8 cellular contexts compared by ENCODE assay signal in the genomic region with DNA sequence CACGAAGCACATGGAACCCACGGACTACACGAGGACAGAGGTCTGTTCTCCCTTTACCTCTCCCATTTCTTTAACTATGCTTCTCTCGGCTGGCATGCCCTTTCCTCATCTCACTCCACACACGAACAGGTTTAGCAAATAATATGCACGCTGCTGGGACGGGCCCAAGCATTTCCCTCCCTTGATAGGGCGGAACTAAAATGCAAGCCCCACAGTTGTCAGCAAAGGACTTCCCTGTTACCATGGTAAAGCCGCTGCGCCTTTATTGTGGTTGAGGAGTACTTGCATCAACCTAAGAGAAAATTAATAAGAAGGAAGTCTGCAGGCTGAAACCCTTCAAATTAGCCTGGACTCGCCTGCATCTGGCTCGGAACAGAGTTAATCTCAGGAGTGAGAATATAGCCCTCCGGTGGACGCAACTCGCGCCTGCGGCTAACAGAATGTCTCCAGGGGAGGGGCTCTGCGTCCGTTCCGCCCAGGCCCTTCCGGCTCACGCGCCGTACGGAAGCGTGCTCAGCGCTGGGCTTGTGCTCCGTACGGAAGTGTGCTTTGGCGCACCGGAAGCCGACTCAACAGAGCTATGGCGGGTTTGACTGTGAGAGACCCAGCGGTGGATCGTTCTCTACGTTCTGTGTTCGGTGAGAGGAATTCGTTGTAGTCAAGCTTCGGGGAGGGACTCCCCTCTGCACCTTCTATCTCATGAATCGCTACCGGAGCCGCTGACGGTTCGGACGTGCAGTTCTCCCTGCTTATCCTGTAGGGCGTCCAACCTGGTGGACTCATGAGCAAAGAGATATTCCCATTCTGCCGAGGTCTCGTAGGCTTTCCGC. TPM values are rescaled to one million over a fixed set of nuclear protein-coding genes. Genes with fewer than 3 reads are reported as not detected.
DNase-seq lines count a peak whose midpoint lies in the region; ATAC-seq, FAIRE-seq and TF ChIP-seq lines count a peak whose summit lies in the region.

A gene with protein sequence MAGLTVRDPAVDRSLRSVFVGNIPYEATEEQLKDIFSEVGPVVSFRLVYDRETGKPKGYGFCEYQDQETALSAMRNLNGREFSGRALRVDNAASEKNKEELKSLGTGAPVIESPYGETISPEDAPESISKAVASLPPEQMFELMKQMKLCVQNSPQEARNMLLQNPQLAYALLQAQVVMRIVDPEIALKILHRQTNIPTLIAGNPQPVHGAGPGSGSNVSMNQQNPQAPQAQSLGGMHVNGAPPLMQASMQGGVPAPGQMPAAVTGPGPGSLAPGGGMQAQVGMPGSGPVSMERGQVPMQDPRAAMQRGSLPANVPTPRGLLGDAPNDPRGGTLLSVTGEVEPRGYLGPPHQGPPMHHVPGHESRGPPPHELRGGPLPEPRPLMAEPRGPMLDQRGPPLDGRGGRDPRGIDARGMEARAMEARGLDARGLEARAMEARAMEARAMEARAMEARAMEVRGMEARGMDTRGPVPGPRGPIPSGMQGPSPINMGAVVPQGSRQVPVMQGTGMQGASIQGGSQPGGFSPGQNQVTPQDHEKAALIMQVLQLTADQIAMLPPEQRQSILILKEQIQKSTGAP (plus strand): TSS at position 555 of the 830 bp plus-strand sequence. CDS start 26 bp downstream, at position 581.

- intact Hi-C loops in activated B cell treated with CpG ODN at 0.5 μM for 24 hours (cut with micrococcal nuclease) = loop anchor here (1.0 to 10.0 kb wide), 4 partner anchors 9 to 585 kb away; a partner anchor contains a TSS

- FAIRE-seq in islet of Langerhans (lab: Jason Lieb, UNC) = peak; percentile 56

- POLR2A ChIA-PET in activated B cell treated with CpG ODN at 0.5 μM for 24 hours (lab: Charles Lee) = interaction anchor here (0.9 to 1.3 kb wide), 3 partner anchors 9 to 1111 kb away, joined by 3 to 17 read pairs (median 4); no protein-coding TSS in a partner anchor

- peak within 1 kb of the TSS; percentile 94 for H3K27ac Mint-ChIP-seq in activated B cell treated with CpG ODN at 0.5 μM for 24 hours

- peaks cover 4% of the 10 kb centered on the region for H3K4me1 Mint-ChIP-seq in activated B cell treated with CpG ODN at 0.5 μM for 24 hours

- H3K36me3 Mint-ChIP-seq in activated B cell treated with CpG ODN at 0.5 μM for 24 hours (ENCODE audit: low read depth) = peaks cover 34% of the 10 kb centered on the region

- ATAC-seq in HG03175 (IDR thresholded peaks at IDR 0.05; ENCODE audit: unreplicated experiment) (peak; percentile 99), activated B cell treated with CpG ODN at 0.5 μM for 24 hours (ENCODE audit: low read depth) (peak; percentile 96)

- peak; percentile 39 for DNase-seq in AG09319 (ENCODE audit: extremely low read depth, low read depth)
- DNase-seq in NCI-H2227 treated with DMSO at 0.1 percent for 48 hours (lab: John Stamatoyannopoulos, UW) = peak; percentile 91
- DNase-seq in activated B cell treated with CpG ODN at 0.5 μM for 24 hours = peak; percentile 68
- peak; percentile 84 for DNase-seq in central memory CD4-positive, alpha-beta T cell
- peak; percentile 67 for DNase-seq in stimulated activated CD4-positive, alpha-beta T cell treated with anti-CD3 and anti-CD28 coated beads, Interleukin-12 subunit alpha, Interleukin-12 subunit beta, amount 100 ng/mL, for 4 hours

- CTCF ChIA-PET in activated B cell treated with CpG ODN at 0.5 μM for 24 hours (lab: Charles Lee) = interaction anchor here (1.0 kb wide), 1 partner anchor 10 kb away, joined by 3 read pairs; no protein-coding TSS in a partner anchor

- peak; percentile 64 for TF ChIP-seq POLR2A in GM18951 (IDR thresholded peaks at IDR 0.05; ENCODE audit: extremely low read depth, insufficient read depth, insufficient read length)

- peak within 1 kb of the TSS; percentile 93 for H3K4me3 Mint-ChIP-seq in activated B cell treated with CpG ODN at 0.5 μM for 24 hours

- H3K27me3 Mint-ChIP-seq in activated B cell treated with CpG ODN at 0.5 μM for 24 hours = peaks cover 5% of the 10 kb centered on the region

- TF ChIP-seq CTCF in AG09319 (IDR thresholded peaks at IDR 0.05; ENCODE audit: low read depth, low read length) (no peak), activated B cell treated with CpG ODN at 0.5 μM for 24 hours (IDR thresholded peaks at IDR 0.05) (no peak)

- in situ Hi-C loops in GM18951 (cut with MboI; ENCODE audit: low sequenced_read_pairs, unreplicated experiment) = no loop called here

- no peaks in the 10 kb centered on the region for H3K9me3 Mint-ChIP-seq in activated B cell treated with CpG ODN at 0.5 μM for 24 hours

RNA-seq across cellular contexts. Expression of the gene that starts here (rescaled TPM):
- 27.7 TPM in 2 replicates for total RNA-seq in activated B cell treated with CpG ODN at 0.5 μM for 24 hours

Comparison
In these comparisons a context has a peak if more than half of its experiments do, and no peak if none do; other contexts are left out.
1. Peak in every context shown above with its lines: DNase-seq and ATAC-seq.
2. DNase-seq: peak in every context shown above with its lines; median percentile 91 in NCI-H2227 treated with DMSO at 0.1 percent for 48 hours; 84 in central memory CD4-positive, alpha-beta T cell; 68 in activated B cell treated with CpG ODN at 0.5 μM for 24 hours; 67 in stimulated activated CD4-positive, alpha-beta T cell treated with anti-CD3 and anti-CD28 coated beads, Interleukin-12 subunit alpha, Interleukin-12 subunit beta, amount 100 ng/mL, for 4 hours; 39 in AG09319.